ENCODE assay signal across 1 cellular context in the genomic region with DNA sequence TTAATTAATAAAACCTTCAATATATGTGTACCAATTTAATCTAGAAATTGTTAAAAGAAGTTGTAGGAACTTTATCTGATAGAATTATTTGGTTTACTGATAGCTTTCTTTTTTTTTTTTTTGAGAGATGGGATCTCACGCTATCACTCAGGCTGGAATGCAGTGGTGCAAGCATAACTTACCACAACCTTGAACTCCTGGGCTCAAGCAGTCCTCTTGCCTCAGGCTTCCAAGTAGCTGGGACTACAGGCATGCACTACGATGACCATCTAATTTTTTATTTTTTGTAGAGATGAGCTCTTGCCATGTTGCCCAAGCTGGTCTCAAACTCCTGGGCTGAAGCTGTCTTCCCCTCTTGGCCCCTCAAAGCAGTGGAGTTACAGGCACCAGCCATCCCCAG.
TF ChIP-seq lines count a peak whose summit lies in the region.

No MANE protein-coding gene starts in this region.

TF ChIP-seq in IMR-90, 13 proteins besides CTCF, POLR2A, EP300 and RAD21:
- TF ChIP-seq FOS (IDR thresholded peaks at IDR 0.05; ENCODE audit: low read depth, low read length) (no peak), MXI1 (IDR thresholded peaks at IDR 0.05; ENCODE audit: borderline replicate concordance, low read depth, low read length) (no peak), RFX5 (IDR thresholded peaks at IDR 0.05; ENCODE audit: low read depth, low read length) (no peak), NFE2L2 (IDR thresholded peaks at IDR 0.05; ENCODE audit: low read depth, low read length) (no peak), MAZ (IDR thresholded peaks at IDR 0.05; ENCODE audit: borderline replicate concordance, low read depth, low read length) (no peak), RCOR1 (IDR thresholded peaks at IDR 0.05; ENCODE audit: insufficient replicate concordance, low read length) (no peak), CHD1 (IDR thresholded peaks at IDR 0.05; ENCODE audit: low read depth, low read length) (no peak), BHLHE40 (IDR thresholded peaks at IDR 0.05; ENCODE audit: low read depth, low read length) (no peak), CEBPB (IDR thresholded peaks at IDR 0.05; ENCODE audit: low read depth, low read length) (no peak), MAFK (IDR thresholded peaks at IDR 0.05; ENCODE audit: low read depth, low read length) (no peak), SMC3 (IDR thresholded peaks at IDR 0.05; ENCODE audit: low read depth, low read length) (no peak)
- TF ChIP-seq, protein P1, sequence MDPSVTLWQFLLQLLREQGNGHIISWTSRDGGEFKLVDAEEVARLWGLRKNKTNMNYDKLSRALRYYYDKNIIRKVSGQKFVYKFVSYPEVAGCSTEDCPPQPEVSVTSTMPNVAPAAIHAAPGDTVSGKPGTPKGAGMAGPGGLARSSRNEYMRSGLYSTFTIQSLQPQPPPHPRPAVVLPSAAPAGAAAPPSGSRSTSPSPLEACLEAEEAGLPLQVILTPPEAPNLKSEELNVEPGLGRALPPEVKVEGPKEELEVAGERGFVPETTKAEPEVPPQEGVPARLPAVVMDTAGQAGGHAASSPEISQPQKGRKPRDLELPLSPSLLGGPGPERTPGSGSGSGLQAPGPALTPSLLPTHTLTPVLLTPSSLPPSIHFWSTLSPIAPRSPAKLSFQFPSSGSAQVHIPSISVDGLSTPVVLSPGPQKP (IDR thresholded peaks at IDR 0.05; ENCODE audit: borderline replicate concordance, low read depth, low read length), result no peak
- TF ChIP-seq, protein P2, sequence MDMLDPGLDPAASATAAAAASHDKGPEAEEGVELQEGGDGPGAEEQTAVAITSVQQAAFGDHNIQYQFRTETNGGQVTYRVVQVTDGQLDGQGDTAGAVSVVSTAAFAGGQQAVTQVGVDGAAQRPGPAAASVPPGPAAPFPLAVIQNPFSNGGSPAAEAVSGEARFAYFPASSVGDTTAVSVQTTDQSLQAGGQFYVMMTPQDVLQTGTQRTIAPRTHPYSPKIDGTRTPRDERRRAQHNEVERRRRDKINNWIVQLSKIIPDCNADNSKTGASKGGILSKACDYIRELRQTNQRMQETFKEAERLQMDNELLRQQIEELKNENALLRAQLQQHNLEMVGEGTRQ (IDR thresholded peaks at IDR 0.05; ENCODE audit: low read depth, low read length), result no peak
